30 cellular contexts compared by ENCODE assay signal in genomic region chrX:12753366-12753765, GRCh38.
"Had no signal": no experiment of that assay in that cellular context is flagged by ENCODE, and none has a peak within 500 bp of the region (broad histone marks: within the 10 kb centered on the region; RNA-seq: fewer than 3 reads in every experiment).

No MANE protein-coding gene starts in this region.

- H3K4me3 ChIP-seq: psoas muscle, right lobe of liver, sigmoid colon, skin epidermis, smooth muscle cell, spleen, suprapubic skin, testis, tibial artery, transverse colon, upper lobe of right lung, uterus had no signal

- H3K9me3 ChIP-seq: neutrophil, right lobe of liver, sigmoid colon, suprapubic skin, testis, transverse colon, upper lobe of right lung, uterus had no signal

- DNase-seq: naive thymus-derived CD8-positive, alpha-beta T cell; nephron progenitor cell; nucleus accumbens; posterior cingulate gyrus; psoas muscle; right cardiac atrium; right lobe of liver; sigmoid colon; spleen; stimulated activated CD4-positive, alpha-beta T cell treated with anti-CD3 and anti-CD28 coated beads, Interleukin-12 subunit alpha, Interleukin-12 subunit beta, amount 100 ng/mL, for 4 hours; stimulated activated CD4-positive, alpha-beta T cell treated with anti-CD3 and anti-CD28 coated beads, Interleukin-1b, Interleukin-23, amount 100 ng/mL, for 48 hours; stimulated activated CD4-positive, alpha-beta T cell treated with anti-CD3 and anti-CD28 coated beads, Interleukin-4, amount 100 ng/mL, for 1 hour; stimulated activated CD4-positive, alpha-beta T cell treated with anti-CD3 and anti-CD28 coated beads, Interleukin-4, amount 100 ng/mL, for 4 hours; stimulated activated CD8-positive, alpha-beta memory T cell treated with anti-CD3 and anti-CD28 coated beads, Interleukin-4, amount 100 ng/mL, for 48 hours; stimulated activated naive CD4-positive, alpha-beta T cell; stimulated activated naive CD8-positive, alpha-beta T cell treated with anti-CD3 and anti-CD28 coated beads, Interleukin-15, amount 100 ng/mL, for 72 hours; stimulated activated naive CD8-positive, alpha-beta T cell treated with anti-CD3 and anti-CD28 coated beads, Interleukin-15, Interleukin-2, amounts not matched to agents 100 U/mL and 50 U/mL, for 24 hours; substantia nigra; testis; tibial artery; transverse colon; upper lobe of right lung; uterus had no signal

- H3K27ac ChIP-seq: neutrophil, parathyroid adenoma, psoas muscle, right lobe of liver, sigmoid colon, skin epidermis, spleen, suprapubic skin, testis, tibial artery, transverse colon, upper lobe of right lung, uterus had no signal

- H3K4me1 ChIP-seq: parathyroid adenoma, psoas muscle, right lobe of liver, sigmoid colon, spleen, suprapubic skin, testis, tibial artery, transverse colon, upper lobe of right lung, uterus had no signal

- H3K27me3 ChIP-seq: neutrophil, right lobe of liver, sigmoid colon, spleen, suprapubic skin, testis, tibial artery, transverse colon, upper lobe of right lung, uterus had no signal

- ATAC-seq: naive thymus-derived CD8-positive, alpha-beta T cell; natural killer cell treated with Interleukin-12 subunit alpha and Interleukin-12 subunit beta and Interleukin-15 and Interleukin-18, amount 100 ng/mL, for 72 hours; psoas muscle; right cardiac atrium; right lobe of liver; stimulated activated memory B cell treated with anti-CD40 and anti-IgM and Interleukin-4, amounts not matched to agents 10 μg/mL and 1 μg/mL and 100 μg/mL, for 72 hours; stimulated activated naive CD8-positive, alpha-beta T cell treated with anti-CD3 and anti-CD28 coated beads, Interleukin-15, amount 100 ng/mL, for 72 hours; stimulated activated naive CD8-positive, alpha-beta T cell treated with anti-CD3 and anti-CD28 coated beads, Interleukin-15, Interleukin-2, amounts not matched to agents 100 U/mL and 50 U/mL, for 24 hours; upper lobe of right lung had no signal

- H3K36me3 ChIP-seq: neutrophil, right lobe of liver, sigmoid colon, spleen, suprapubic skin, tibial artery, transverse colon, upper lobe of right lung, uterus had no signal
